Comparison of ENCODE assay signal across 11 cellular contexts in genomic region chr6:26270121-26270861, GRCh38.
DNase-seq lines count a peak whose midpoint lies in the region; ATAC-seq, FAIRE-seq and TF ChIP-seq lines count a peak whose summit lies in the region.
"Had no signal": no experiment of that assay in that cellular context is flagged by ENCODE, and none has a peak within 500 bp of the region (broad histone marks: within the 10 kb centered on the region; RNA-seq: fewer than 3 reads in every experiment).

No MANE protein-coding gene starts in this region.

- H3K4me3 Mint-ChIP-seq in astrocyte (ENCODE audit: unreplicated experiment) (no peak overlapping the region), nephron progenitor cell (no peak overlapping the region), osteocyte (ENCODE audit: unreplicated experiment) (no peak overlapping the region)
- H3K4me3 Mint-ChIP-seq: HFFc6 had no signal

- no peaks in the 10 kb centered on the region for H3K79me2 ChIP-seq in astrocyte (ENCODE audit: insufficient read depth, low read length)

- H3K36me3 Mint-ChIP-seq in astrocyte (ENCODE audit: low read depth, unreplicated experiment) (no peaks in the 10 kb centered on the region), nephron progenitor cell (ENCODE audit: low read depth) (no peaks in the 10 kb centered on the region), osteocyte (ENCODE audit: unreplicated experiment) (no peaks in the 10 kb centered on the region)

- H3K27ac Mint-ChIP-seq in astrocyte (ENCODE audit: unreplicated experiment) (peak overlapping the region; percentile 30), nephron progenitor cell (peak overlapping the region; percentile 98), osteocyte (ENCODE audit: unreplicated experiment) (no peak overlapping the region)
- H3K27ac Mint-ChIP-seq: HFFc6 had no signal

- no peak for FAIRE-seq in astrocyte (lab: Jason Lieb, UNC)
- FAIRE-seq: colon had no signal

- no peak for ATAC-seq in GM21360 (IDR thresholded peaks at IDR 0.05; ENCODE audit: unreplicated experiment)
- ATAC-seq in GM21576 (IDR thresholded peaks at IDR 0.05; ENCODE audit: unreplicated experiment): no peak
- ATAC-seq: PC-3 had no signal

- no peaks in the 10 kb centered on the region for H3K27me3 Mint-ChIP-seq in astrocyte (ENCODE audit: low read depth, unreplicated experiment)
- H3K27me3 Mint-ChIP-seq in nephron progenitor cell (ENCODE audit: low read depth, poor library complexity): peaks cover 3% of the 10 kb centered on the region
- no peaks in the 10 kb centered on the region for H3K27me3 Mint-ChIP-seq in osteocyte (ENCODE audit: unreplicated experiment)

- no peaks in the 10 kb centered on the region for H3K9me3 ChIP-seq in astrocyte (ENCODE audit: insufficient read depth, low read depth, low read length)

- H3K9ac ChIP-seq in astrocyte (ENCODE audit: low read length): peak overlapping the region; percentile 88

- H3K4me1 Mint-ChIP-seq in astrocyte (ENCODE audit: low read depth, unreplicated experiment) (peaks cover 7% of the 10 kb centered on the region), nephron progenitor cell (peaks cover 36% of the 10 kb centered on the region), osteocyte (ENCODE audit: unreplicated experiment) (peaks cover 35% of the 10 kb centered on the region)

- H3K9me3 Mint-ChIP-seq in astrocyte (ENCODE audit: unreplicated experiment) (no peaks in the 10 kb centered on the region), nephron progenitor cell (no peaks in the 10 kb centered on the region), osteocyte (ENCODE audit: unreplicated experiment) (no peaks in the 10 kb centered on the region)
- H3K9me3 Mint-ChIP-seq: HFFc6 had no signal

- peaks cover 26% of the 10 kb centered on the region for H3K4me1 ChIP-seq in astrocyte (ENCODE audit: insufficient read depth, low read length)

- peak overlapping the region; percentile 90 for H3K4me2 ChIP-seq in astrocyte (ENCODE audit: low read length)

- TF ChIP-seq CTCF in astrocyte (IDR thresholded peaks at IDR 0.05; ENCODE audit: insufficient read depth, low read depth, low read length) (no peak), nephron progenitor cell (IDR thresholded peaks at IDR 0.05) (no peak), osteocyte (IDR thresholded peaks at IDR 0.05) (no peak)

- H2AFZ ChIP-seq in astrocyte (ENCODE audit: low read depth, low read length): peak overlapping the region; percentile 57

- DNase-seq in LoVo (ENCODE audit: low spot score) (peak; percentile 29), astrocyte (ENCODE audit: low read depth) (no peak), nephron progenitor cell (no peak), osteocyte (ENCODE audit: extremely low spot score, unreplicated experiment) (no peak), ecto neural progenitor cell (ENCODE audit: low spot score) (no peak)
- DNase-seq: HFFc6, PC-3 had no signal

- H3K27me3 ChIP-seq in astrocyte (ENCODE audit: insufficient read depth, low read length): no peaks in the 10 kb centered on the region

- H4K20me1 ChIP-seq in astrocyte (ENCODE audit: insufficient read depth, low read length): no peaks in the 10 kb centered on the region

- H3K36me3 ChIP-seq in astrocyte (ENCODE audit: insufficient read depth, low read length): no peaks in the 10 kb centered on the region

- H3K27ac ChIP-seq in astrocyte (ENCODE audit: low read depth, low read length): peak overlapping the region; percentile 63

- peak overlapping the region; percentile 65 for H3K4me3 ChIP-seq in GM08714 (ENCODE audit: low read length)
- peak overlapping the region; percentile 73 for H3K4me3 ChIP-seq in astrocyte (ENCODE audit: insufficient read depth, low read depth, low read length)
